8 cellular contexts compared by ENCODE assay signal in the genomic region with DNA sequence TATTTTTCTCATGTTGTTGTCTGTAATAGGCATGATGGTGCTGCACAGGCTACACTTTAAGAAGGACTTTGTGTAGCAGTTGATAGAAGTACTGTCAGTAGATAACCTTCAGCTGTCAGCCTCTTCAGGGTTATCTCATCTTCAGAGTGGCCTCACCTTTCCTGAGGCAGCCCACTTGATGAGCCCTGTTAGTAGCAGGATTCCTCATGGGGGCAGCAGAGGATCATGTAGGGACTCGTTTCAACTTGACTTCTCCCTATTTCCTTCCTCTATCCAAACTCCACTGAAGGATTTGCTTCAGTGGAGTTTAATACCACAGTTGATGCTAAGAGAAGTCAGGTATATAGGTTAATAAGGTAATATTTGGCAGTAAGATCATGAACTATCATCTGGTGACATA.
DNase-seq lines count a peak whose midpoint lies in the region; ATAC-seq, FAIRE-seq and TF ChIP-seq lines count a peak whose summit lies in the region.

No MANE protein-coding gene starts in this region.

- no peak overlapping the region for H3K4me2 ChIP-seq in DND-41 (ENCODE audit: insufficient read depth, low read length)

- no peaks in the 10 kb centered on the region for H3K79me2 ChIP-seq in DND-41 (ENCODE audit: insufficient read depth, low read length)

- H3K9ac ChIP-seq in DND-41 (ENCODE audit: low read depth, low read length) (no peak overlapping the region), kidney (ENCODE audit: low read length in 2 of 2) (no peak overlapping the region)

- FAIRE-seq in kidney (lab: Jason Lieb, UNC), result no peak
- no peak for FAIRE-seq in GM19239 (lab: Jason Lieb, UNC)

- H4K20me1 ChIP-seq in DND-41 (ENCODE audit: insufficient read depth, low read length), result no peaks in the 10 kb centered on the region

- no peak for DNase-seq in DND-41
- peak; percentile 61 for DNase-seq in HT1080 (ENCODE audit: low read depth)
- DNase-seq in RWPE2 (ENCODE audit: low spot score), result no peak
- DNase-seq in kidney, result no peak
- DNase-seq in GM19239 (ENCODE audit: insufficient read length, low spot score), result no peak
- DNase-seq in thyroid gland, result no peak
- DNase-seq in stimulated activated CD4-positive, alpha-beta T cell treated with anti-CD3 and anti-CD28 coated beads, Interleukin-1b, Interleukin-23, amount 100 ng/mL, for 48 hours, result no peak

- no peak overlapping the region for H3K27ac ChIP-seq in DND-41 (ENCODE audit: low read length)
- H3K27ac ChIP-seq in RWPE2 (ENCODE audit: poor library complexity, severe bottlenecking), result no peak overlapping the region
- no peak overlapping the region for H3K27ac ChIP-seq in kidney (ENCODE audit: low read depth in 2 of 2, low read length in 2 of 2)
- no peak overlapping the region for H3K27ac ChIP-seq in thyroid gland

- H3K27me3 ChIP-seq in DND-41 (ENCODE audit: insufficient read depth, low read length, poor library complexity) (no peaks in the 10 kb centered on the region), RWPE2 (ENCODE audit: insufficient read depth, poor library complexity, severe bottlenecking) (no peaks in the 10 kb centered on the region), thyroid gland (no peaks in the 10 kb centered on the region)

- intact Hi-C loops in kidney (cut with DNase I) (no loop called here), thyroid gland (cut with DNase I) (no loop called here)

- H3K36me3 ChIP-seq in DND-41 (ENCODE audit: insufficient read depth, low read length), result no peaks in the 10 kb centered on the region
- no peaks in the 10 kb centered on the region for H3K36me3 ChIP-seq in RWPE2 (ENCODE audit: low read depth)
- no peaks in the 10 kb centered on the region for H3K36me3 ChIP-seq in kidney (ENCODE audit: control insufficient read depth in 1 of 2, insufficient read depth in 2 of 2, low read length in 2 of 2)
- H3K36me3 ChIP-seq in thyroid gland, result no peaks in the 10 kb centered on the region

- H3K9me3 ChIP-seq in DND-41 (ENCODE audit: insufficient read depth, low read length, severe bottlenecking) (no peaks in the 10 kb centered on the region), RWPE2 (ENCODE audit: severe bottlenecking) (no peaks in the 10 kb centered on the region), kidney (ENCODE audit: control insufficient read depth in 1 of 2, low read length in 2 of 2) (no peaks in the 10 kb centered on the region), thyroid gland (no peaks in the 10 kb centered on the region)

- H3K4me1 ChIP-seq in DND-41 (ENCODE audit: insufficient read depth, low read length) (no peaks in the 10 kb centered on the region), RWPE2 (ENCODE audit: insufficient read depth, poor library complexity, severe bottlenecking) (no peaks in the 10 kb centered on the region), kidney (ENCODE audit: control insufficient read depth in 1 of 2, insufficient read depth in 1 of 2, low read depth in 1 of 2, low read length in 2 of 2) (no peaks in the 10 kb centered on the region), thyroid gland (no peaks in the 10 kb centered on the region)

- WGBS in thyroid gland, 2 donors, result 6 to 12% methylated on average over 1 of the region's 1 CpG

- no peak overlapping the region for H3K4me3 ChIP-seq in DND-41 (ENCODE audit: low read depth in 1 of 2, low read length in 2 of 2)
- no peak overlapping the region for H3K4me3 ChIP-seq in RWPE2 (ENCODE audit: severe bottlenecking)
- no peak overlapping the region for H3K4me3 ChIP-seq in kidney (ENCODE audit: low read length in 2 of 2)
- no peak overlapping the region for H3K4me3 ChIP-seq in thyroid gland (replicated peaks in 1 of 3)

- no peak for TF ChIP-seq POLR2A in thyroid gland (IDR thresholded peaks at IDR 0.05)

- no peak for ATAC-seq in DND-41 (ENCODE audit: insufficient read depth, low read depth)
- peak; percentile 74; the same call in 2 of the 3 replicates for ATAC-seq in RWPE2 (ENCODE audit: low read depth)
- ATAC-seq in HG03095 (IDR thresholded peaks at IDR 0.05; ENCODE audit: unreplicated experiment), result no peak

- no peak overlapping the region for H2AFZ ChIP-seq in DND-41 (ENCODE audit: low read depth, low read length)

- peak; percentile 43 for TF ChIP-seq CTCF in DND-41 (IDR thresholded peaks at IDR 0.05; ENCODE audit: borderline replicate concordance, extremely low read depth, low read length, poor library complexity, severe bottlenecking)
- peak; percentile 62 for TF ChIP-seq CTCF in RWPE2 (IDR thresholded peaks at IDR 0.05; ENCODE audit: poor library complexity, severe bottlenecking)
- TF ChIP-seq CTCF in kidney (IDR thresholded peaks at IDR 0.05; ENCODE audit: borderline replicate concordance, extremely low read depth, insufficient read depth), result peak; percentile 14
- TF ChIP-seq CTCF in thyroid gland (IDR thresholded peaks at IDR 0.05), result no peak

Comparison
In these comparisons a context has a peak if more than half of its experiments do, and no peak if none do; other contexts are left out.
1. CTCF ChIP-seq: peak in DND-41 (single experiment), RWPE2 (single experiment) and kidney (single experiment); none in thyroid gland (0 of 6).